26 cellular contexts compared by ENCODE assay signal in the genomic region with DNA sequence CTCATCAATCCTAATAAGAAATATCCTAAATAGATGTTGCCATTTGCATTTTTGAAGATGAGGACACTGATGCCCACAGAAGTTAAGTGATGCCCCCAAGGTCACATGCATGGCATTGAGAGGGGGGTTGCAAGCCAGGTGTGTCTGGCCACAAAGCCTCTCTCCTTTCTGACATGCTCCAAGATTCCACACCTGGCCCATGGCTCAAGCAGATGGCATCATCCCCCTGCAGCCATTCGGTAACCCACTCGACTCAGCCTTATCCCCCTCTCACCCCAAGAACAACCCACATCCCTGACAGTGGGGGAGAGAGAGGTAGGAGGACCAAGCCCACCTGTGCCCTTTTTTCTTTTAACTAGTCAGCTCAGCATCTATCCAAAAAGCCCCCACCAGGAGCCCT. TPM values are rescaled to one million over a fixed set of nuclear protein-coding genes. Genes with fewer than 3 reads are reported as not detected.
"Had no signal": no experiment of that assay in that cellular context is flagged by ENCODE, and none has a peak within 500 bp of the region (broad histone marks: within the 10 kb centered on the region; RNA-seq: fewer than 3 reads in every experiment).

No MANE protein-coding gene starts in this region.

- H3K9me3 ChIP-seq: ovary, prostate gland, suprapubic skin, thoracic aorta, tibial artery, upper lobe of right lung had no signal

- H3K27me3 ChIP-seq: ovary, upper lobe of right lung had no signal

- DNase-seq: hypothalamus; immature natural killer cell; kidney; left colon; left ventricle myocardium inferior; mesendoderm; naive B cell; natural killer cell; nephron progenitor cell; ovary; retina; right cardiac atrium; stimulated activated CD4-positive, alpha-beta T cell treated with anti-CD3 and anti-CD28 coated beads, Interleukin-12 subunit alpha, Interleukin-12 subunit beta, amount 100 ng/mL, for 4 hours; stimulated activated CD4-positive, alpha-beta T cell treated with anti-CD3 and anti-CD28 coated beads, Interleukin-15, amount 100 ng/mL, for 24 hours; stimulated activated CD4-positive, alpha-beta T cell treated with anti-CD3 and anti-CD28 coated beads, Interleukin-2, amount 100 ng/mL, for 24 hours; stimulated activated CD4-positive, alpha-beta T cell treated with anti-CD3 and anti-CD28 coated beads, Interleukin-4, amount 100 ng/mL, for 1 hour; stimulated activated naive CD4-positive, alpha-beta T cell; trophoblast cell had no signal

- H3K4me1 ChIP-seq: neural progenitor cell, prostate gland, upper lobe of right lung had no signal

- H3K4me3 ChIP-seq: left ventricle myocardium inferior, lung, neural progenitor cell, ovary, prostate gland, skin epidermis, suprapubic skin, thoracic aorta, tibial artery, upper lobe of right lung had no signal

- H3K4me2 ChIP-seq: neural progenitor cell had no signal

- H2AFZ ChIP-seq: neural progenitor cell had no signal

- H3K27ac ChIP-seq: left ventricle myocardium inferior, neural progenitor cell, ovary, prostate gland, skin epidermis, suprapubic skin, thoracic aorta, tibial artery, upper lobe of right lung had no signal

- H3K9ac ChIP-seq: neural progenitor cell had no signal

- H3K36me3 ChIP-seq: left ventricle myocardium inferior, neural progenitor cell, ovary, prostate gland, suprapubic skin, thoracic aorta, tibial artery, upper lobe of right lung had no signal

RNA-seq across cellular contexts. Expression of gene TEX51, which starts 16.5 kb away (rescaled TPM):
- polyA plus RNA-seq: immature natural killer cell, lung, ovary, right cardiac atrium had no signal
